Comparison of ENCODE assay signal across 16 cellular contexts in the genomic region with DNA sequence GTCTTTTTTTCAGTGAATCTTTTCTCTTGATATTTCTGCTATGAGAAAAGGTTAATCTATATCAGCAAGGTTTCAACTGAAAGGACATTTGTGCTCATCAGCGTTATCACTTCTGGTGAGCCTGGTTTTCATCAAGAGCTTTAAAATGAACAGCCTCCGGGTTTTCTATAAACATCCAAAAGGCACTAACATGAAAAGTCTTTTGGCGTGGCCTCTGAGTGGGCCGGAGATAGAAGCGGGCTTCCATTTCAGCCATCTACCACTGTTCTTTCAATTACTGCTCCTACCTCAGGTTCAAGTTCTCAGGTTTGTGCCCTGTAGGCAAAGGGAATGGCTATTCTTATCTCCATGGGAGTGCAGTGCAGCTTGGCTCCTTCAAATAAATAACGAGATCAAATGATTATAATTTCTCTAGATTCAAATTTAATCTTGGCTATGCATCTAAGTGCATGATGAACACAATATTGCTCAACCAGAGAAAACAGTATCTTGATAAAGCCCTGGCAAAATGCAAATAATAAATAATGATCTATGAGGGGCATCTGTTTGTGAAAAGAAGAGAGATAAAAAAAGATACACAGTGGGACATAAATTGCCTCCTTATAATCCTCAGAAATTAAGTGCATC.
"Had no signal": no experiment of that assay in that cellular context is flagged by ENCODE, and none has a peak within 500 bp of the region (broad histone marks: within the 10 kb centered on the region; RNA-seq: fewer than 3 reads in every experiment).

No MANE protein-coding gene starts in this region.

- DNase-seq: activated CD4-positive, alpha-beta T cell treated with anti-CD3 and anti-CD28 coated beads, Interleukin-2, amount 50 U/mL, for 4 hours; activated effector memory CD4-positive, alpha-beta T cell treated with anti-CD3 and anti-CD28 coated beads, Interleukin-2, amount 50 U/mL, for 16 hours; activated naive CD4-positive, alpha-beta T cell treated with anti-CD3 and anti-CD28 coated beads, Interleukin-2, amount 50 U/mL, for 16 hours; activated T-cell treated with anti-CD3 and anti-CD28 coated beads, Interleukin-2, amount 50 U/mL, for 72 hours; cortex of kidney; gastrocnemius medialis; head of caudate nucleus; kidney; left lung; mammary epithelial cell; nucleus accumbens; stimulated activated CD4-positive, alpha-beta T cell treated with anti-CD3 and anti-CD28 coated beads, Interleukin-12 subunit alpha, Interleukin-12 subunit beta, amount 100 ng/mL, for 4 hours; stimulated activated CD4-positive, alpha-beta T cell treated with anti-CD3 and anti-CD28 coated beads, Interleukin-1b, Interleukin-23, amount 100 ng/mL, for 48 hours; stimulated activated CD8-positive, alpha-beta memory T cell treated with anti-CD3 and anti-CD28 coated beads, Interleukin-4, amount 100 ng/mL, for 48 hours; stimulated activated naive CD4-positive, alpha-beta T cell; upper lobe of right lung had no signal

- ATAC-seq: activated T-cell treated with anti-CD3 and anti-CD28 coated beads, Interleukin-2, amount 50 U/mL, for 72 hours; gastrocnemius medialis; left lung; upper lobe of right lung had no signal
